Comparison of ENCODE assay signal across 9 cellular contexts in genomic region chr2:138779451-138780440, GRCh38. TPM values are rescaled to one million over a fixed set of nuclear protein-coding genes. Genes with fewer than 3 reads are reported as not detected.
DNase-seq lines count a peak whose midpoint lies in the region; ATAC-seq and TF ChIP-seq lines count a peak whose summit lies in the region.
"Had no signal": no experiment of that assay in that cellular context is flagged by ENCODE, and none has a peak within 500 bp of the region (broad histone marks: within the 10 kb centered on the region; RNA-seq: fewer than 3 reads in every experiment).

TSS of gene NXPH2 (minus strand) at chr2:138780390. CDS start at chr2:138780241, 149 bp downstream.

- no peaks in the 10 kb centered on the region for H3K36me3 ChIP-seq in esophagus (ENCODE audit: control insufficient read depth in 2 of 2, insufficient read depth in 2 of 2, low read length in 1 of 2)

- H3K4me1 Mint-ChIP-seq in stimulated activated naive CD8-positive, alpha-beta T cell treated with anti-CD3 and anti-CD28 coated beads, Interleukin-15, amount 100 ng/mL, for 72 hours = peaks cover 15% of the 10 kb centered on the region
- H3K4me1 Mint-ChIP-seq in nephron progenitor cell = peaks cover 22% of the 10 kb centered on the region

- peak within 1 kb of the TSS; percentile 13 to 26 for H3K4me3 ChIP-seq in esophagus (ENCODE audit: low read depth in 1 of 2, low read length in 2 of 2)

- no peak for ATAC-seq in stimulated activated naive CD8-positive, alpha-beta T cell treated with anti-CD3 and anti-CD28 coated beads, Interleukin-15, amount 100 ng/mL, for 72 hours
- ATAC-seq in stimulated activated naive CD8-positive, alpha-beta T cell treated with anti-CD3 and anti-CD28 coated beads, Interleukin-15, Interleukin-2, amounts not matched to agents 100 U/mL and 50 U/mL, for 24 hours = no peak
- ATAC-seq in GM21717 (IDR thresholded peaks at IDR 0.05; ENCODE audit: unreplicated experiment) (no peak), GM18861 (IDR thresholded peaks at IDR 0.05; ENCODE audit: unreplicated experiment) (no peak)

- H3K27ac Mint-ChIP-seq in stimulated activated naive CD8-positive, alpha-beta T cell treated with anti-CD3 and anti-CD28 coated beads, Interleukin-15, amount 100 ng/mL, for 72 hours = no peak within 1 kb of the TSS
- no peak within 1 kb of the TSS for H3K27ac Mint-ChIP-seq in nephron progenitor cell

- H3K27me3 ChIP-seq in esophagus (ENCODE audit: control insufficient read depth in 1 of 2, insufficient read depth in 2 of 2, low read length in 2 of 2) = peaks cover 12 to 17% of the 10 kb centered on the region in 2 donors

- H3K27ac ChIP-seq in esophagus (ENCODE audit: low read depth in 2 of 2, low read length in 1 of 2) = no peak within 1 kb of the TSS

- no peaks in the 10 kb centered on the region for H3K36me3 Mint-ChIP-seq in nephron progenitor cell (ENCODE audit: low read depth)

- no peaks in the 10 kb centered on the region for H3K4me1 ChIP-seq in esophagus (ENCODE audit: control insufficient read depth in 2 of 2, insufficient read depth in 2 of 2, low read length in 1 of 2)

- H3K9me3 Mint-ChIP-seq in stimulated activated naive CD8-positive, alpha-beta T cell treated with anti-CD3 and anti-CD28 coated beads, Interleukin-15, amount 100 ng/mL, for 72 hours = no peaks in the 10 kb centered on the region
- H3K9me3 Mint-ChIP-seq in nephron progenitor cell = no peaks in the 10 kb centered on the region

- no peak for DNase-seq in stimulated activated naive CD8-positive, alpha-beta T cell treated with anti-CD3 and anti-CD28 coated beads, Interleukin-15, amount 100 ng/mL, for 72 hours
- no peak for DNase-seq in stimulated activated naive CD8-positive, alpha-beta T cell treated with anti-CD3 and anti-CD28 coated beads, Interleukin-15, Interleukin-2, amounts not matched to agents 100 U/mL and 50 U/mL, for 24 hours
- DNase-seq in nephron progenitor cell (peak; percentile 73), germinal center (ENCODE audit: low spot score) (no peak), SK-N-DZ (ENCODE audit: low spot score) (no peak)
- DNase-seq: cortex of kidney had no signal

- H3K4me3 Mint-ChIP-seq in stimulated activated naive CD8-positive, alpha-beta T cell treated with anti-CD3 and anti-CD28 coated beads, Interleukin-15, amount 100 ng/mL, for 72 hours = peak within 1 kb of the TSS; percentile 1 to 63
- H3K4me3 Mint-ChIP-seq in nephron progenitor cell = peak within 1 kb of the TSS; percentile 84

- TF ChIP-seq CTCF in nephron progenitor cell (IDR thresholded peaks at IDR 0.05) = no peak

- WGBS in esophagus, 2 donors = 2 to 4% methylated on average over 58 to 73 of the region's 73 CpGs

- peaks cover 54% of the 10 kb centered on the region for H3K27me3 Mint-ChIP-seq in stimulated activated naive CD8-positive, alpha-beta T cell treated with anti-CD3 and anti-CD28 coated beads, Interleukin-15, amount 100 ng/mL, for 72 hours
- peaks cover 67% of the 10 kb centered on the region for H3K27me3 Mint-ChIP-seq in nephron progenitor cell (ENCODE audit: low read depth, poor library complexity)

- H3K9me3 ChIP-seq in esophagus (ENCODE audit: control insufficient read depth in 2 of 2, insufficient read depth in 1 of 2, low read depth in 1 of 2, low read length in 1 of 2) = no peaks in the 10 kb centered on the region

RNA-seq across cellular contexts. Expression of gene NXPH2, which starts in this region (rescaled TPM):
- polyA plus RNA-seq in esophagus = not detected
- not detected in 2 replicates for polyA plus RNA-seq in SK-N-DZ (2014; cell fraction: cytosol; rRNA removed)
- not detected in 2 replicates for polyA plus RNA-seq in SK-N-DZ (2014; cell fraction: nucleus; rRNA removed)
